34 cellular contexts compared by ENCODE assay signal in genomic region chr14:78367355-78367754, GRCh38.
"Had no signal": no experiment of that assay in that cellular context is flagged by ENCODE, and none has a peak within 500 bp of the region (broad histone marks: within the 10 kb centered on the region; RNA-seq: fewer than 3 reads in every experiment).

No MANE protein-coding gene starts in this region.

- H3K36me3 Mint-ChIP-seq: activated naive CD4-positive, alpha-beta T cell treated with anti-CD3 and anti-CD28 coated beads, Interleukin-2, amount 50 U/mL, for 72 hours had no signal

- ATAC-seq: activated CD4-positive, alpha-beta T cell treated with anti-CD3 and anti-CD28 coated beads for 36 hours; activated CD4-positive, CD25-positive, alpha-beta regulatory T cell treated with anti-CD3 and anti-CD28 coated beads, Interleukin-2, amount 50 U/mL, for 24 hours; activated CD8-positive, alpha-beta T cell treated with anti-CD3 and anti-CD28 coated beads, Interleukin-2, amount 10 ng/mL, durations not matched to agents 7 days and 5 days; activated naive CD4-positive, alpha-beta T cell treated with anti-CD3 and anti-CD28 coated beads, Interleukin-2, amount 50 U/mL, for 72 hours; activated T-cell treated with anti-CD3 and anti-CD28 coated beads, Interleukin-2, amount 50 U/mL, for 4 hours; PC-3 had no signal

- H3K27ac ChIP-seq: Peyer's patch, SJSA1 had no signal

- H3K4me3 Mint-ChIP-seq: activated CD4-positive, alpha-beta T cell treated with anti-CD3 and anti-CD28 coated beads for 36 hours; activated CD4-positive, alpha-beta T cell treated with anti-CD3 and anti-CD28 coated beads, Interleukin-2, amount 10 ng/mL, durations not matched to agents 7 days and 5 days; activated CD8-positive, alpha-beta T cell treated with anti-CD3 and anti-CD28 coated beads, Interleukin-2, amount 10 ng/mL, durations not matched to agents 7 days and 5 days; activated naive CD4-positive, alpha-beta T cell treated with anti-CD3 and anti-CD28 coated beads for 36 hours; activated T-cell treated with anti-CD3 and anti-CD28 coated beads, Interleukin-2, amount 50 U/mL, for 4 hours; activated T-helper 1 cell treated with anti-CD3 and anti-CD28 coated beads, Interleukin-12 subunit alpha, Interleukin-12 subunit beta, Interleukin-2, Interleukin-4 antibody, amounts not matched to agents 30 ng/mL and 10 ng/mL and 1 ng/mL, durations not matched to agents 14 hours and 24 hours and 36 hours; brain; T-helper 1 cell treated with Interleukin-12 subunit alpha and Interleukin-12 subunit beta and Interleukin-4 antibody, amounts not matched to agents 30 μg/mL and 1 μg/mL, for 36 hours; T-helper 2 cell treated with Interferon-gamma antibody and Interleukin-4, amounts not matched to agents 5 μg/mL and 100 μg/mL, for 36 hours had no signal

- H3K27me3 ChIP-seq: MG63, Peyer's patch, SJSA1 had no signal

- DNase-seq: activated CD4-positive, alpha-beta T cell treated with anti-CD3 and anti-CD28 coated beads for 36 hours; activated CD4-positive, alpha-beta T cell treated with anti-CD3 and anti-CD28 coated beads, Interleukin-2, amount 10 ng/mL, durations not matched to agents 7 days and 5 days; activated CD4-positive, alpha-beta T cell treated with anti-CD3 and anti-CD28 coated beads, Interleukin-2, amount 50 U/mL, for 48 hours; activated CD8-positive, alpha-beta T cell treated with anti-CD3 and anti-CD28 coated beads, Interleukin-2, amount 10 ng/mL, durations not matched to agents 7 days and 5 days; activated gamma-delta T cell treated with Interleukin-2 at 50 U/mL for 16 hours; activated naive CD4-positive, alpha-beta T cell treated with anti-CD3 and anti-CD28 coated beads for 36 hours; activated T-cell treated with anti-CD3 and anti-CD28 coated beads for 4 hours; activated T-cell treated with anti-CD3 and anti-CD28 coated beads, Interleukin-2, amount 50 U/mL, for 4 hours; anterior cingulate cortex; caudate nucleus; Kasumi-1; KG1; MG63; NCI-H1048; NCI-H1436; NCI-H187 treated with DMSO at 0.1 percent for 48 hours; NCI-H2081; NCI-H226; NCI-H446 treated with DMSO at 0.1 percent for 48 hours; NCI-H524; NCI-H774; NK-92 treated with Interleukin-12 subunit alpha and Interleukin-12 subunit beta, amount 100 ng/mL, for 24 hours; PC-3; Peyer's patch; RPMI8226; SHP77 treated with DMSO at 0.1 percent for 48 hours; SK-N-SH had no signal

- H3K4me3 ChIP-seq: MG63, Peyer's patch, SJSA1 had no signal

- H3K36me3 ChIP-seq: MG63, Peyer's patch, SJSA1 had no signal

- H3K4me1 Mint-ChIP-seq: activated CD4-positive, alpha-beta T cell treated with anti-CD3 and anti-CD28 coated beads for 36 hours; activated CD4-positive, alpha-beta T cell treated with anti-CD3 and anti-CD28 coated beads, Interleukin-2, amount 10 ng/mL, durations not matched to agents 7 days and 5 days had no signal

- H3K27ac Mint-ChIP-seq: activated CD4-positive, alpha-beta T cell treated with anti-CD3 and anti-CD28 coated beads for 36 hours; activated CD4-positive, alpha-beta T cell treated with anti-CD3 and anti-CD28 coated beads, Interleukin-2, amount 10 ng/mL, durations not matched to agents 7 days and 5 days; activated CD8-positive, alpha-beta T cell treated with anti-CD3 and anti-CD28 coated beads, Interleukin-2, amount 10 ng/mL, durations not matched to agents 7 days and 5 days; activated naive CD4-positive, alpha-beta T cell treated with anti-CD3 and anti-CD28 coated beads for 36 hours; activated naive CD4-positive, alpha-beta T cell treated with anti-CD3 and anti-CD28 coated beads, Interleukin-2, amount 50 U/mL, for 72 hours; activated T-helper 1 cell treated with anti-CD3 and anti-CD28 coated beads, Interleukin-12 subunit alpha, Interleukin-12 subunit beta, Interleukin-2, Interleukin-4 antibody, amounts not matched to agents 30 ng/mL and 10 ng/mL and 1 ng/mL, durations not matched to agents 14 hours and 24 hours and 36 hours; T-helper 1 cell treated with Interleukin-12 subunit alpha and Interleukin-12 subunit beta and Interleukin-4 antibody, amounts not matched to agents 30 μg/mL and 1 μg/mL, for 36 hours; T-helper 2 cell treated with Interferon-gamma antibody and Interleukin-4, amounts not matched to agents 5 μg/mL and 100 μg/mL, for 36 hours had no signal

- H3K9me3 Mint-ChIP-seq: activated CD4-positive, alpha-beta T cell treated with anti-CD3 and anti-CD28 coated beads, Interleukin-2, amount 10 ng/mL, durations not matched to agents 7 days and 5 days; activated T-helper 1 cell treated with anti-CD3 and anti-CD28 coated beads, Interleukin-12 subunit alpha, Interleukin-12 subunit beta, Interleukin-2, Interleukin-4 antibody, amounts not matched to agents 30 ng/mL and 10 ng/mL and 1 ng/mL, durations not matched to agents 14 hours and 24 hours and 36 hours; T-helper 1 cell treated with Interleukin-12 subunit alpha and Interleukin-12 subunit beta and Interleukin-4 antibody, amounts not matched to agents 30 μg/mL and 1 μg/mL, for 36 hours; T-helper 2 cell treated with Interferon-gamma antibody and Interleukin-4, amounts not matched to agents 5 μg/mL and 100 μg/mL, for 36 hours had no signal

- H3K4me2 ChIP-seq: SK-N-SH had no signal

- H3K27me3 Mint-ChIP-seq: activated CD4-positive, alpha-beta T cell treated with anti-CD3 and anti-CD28 coated beads, Interleukin-2, amount 10 ng/mL, durations not matched to agents 7 days and 5 days; brain had no signal

- H3K4me1 ChIP-seq: Peyer's patch, SJSA1 had no signal

- H3K9me3 ChIP-seq: MG63, Peyer's patch, SJSA1, SK-N-SH had no signal

- H3K9ac ChIP-seq: SK-N-SH had no signal
